11 cellular contexts compared by ENCODE assay signal in the genomic region with DNA sequence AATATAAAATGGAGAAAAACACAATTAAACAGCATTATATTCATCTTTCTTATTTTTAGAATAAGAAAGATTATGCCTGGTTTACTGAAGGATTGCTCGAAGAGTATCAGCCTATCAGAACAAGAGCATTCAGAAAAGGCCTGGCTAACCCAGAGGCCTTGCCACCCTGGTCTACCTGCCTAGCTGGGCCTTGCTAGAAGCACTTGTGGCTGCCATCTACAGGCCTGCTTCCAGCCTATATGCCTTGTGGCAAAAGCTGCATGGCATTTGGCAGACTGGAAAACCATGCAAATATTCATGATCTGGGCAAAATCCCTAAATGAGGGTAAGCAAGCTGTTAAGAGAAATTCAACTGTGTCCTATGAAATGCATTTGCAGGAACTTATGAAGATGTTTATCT. TPM values are rescaled to one million over a fixed set of nuclear protein-coding genes. Genes with fewer than 3 reads are reported as not detected.
DNase-seq lines count a peak whose midpoint lies in the region; ATAC-seq and TF ChIP-seq lines count a peak whose summit lies in the region.
"Had no signal": no experiment of that assay in that cellular context is flagged by ENCODE, and none has a peak within 500 bp of the region (broad histone marks: within the 10 kb centered on the region; RNA-seq: fewer than 3 reads in every experiment).

No MANE protein-coding gene starts in this region.

- intact Hi-C loops in body of pancreas (cut with DNase I) = no loop called here
- intact Hi-C loops in lower lobe of right lung (cut with DNase I) = no loop called here

- peak; percentile 78 for ATAC-seq in body of pancreas
- peak; percentile 66 to 95 for ATAC-seq in lower lobe of right lung
- ATAC-seq in HG02610 (IDR thresholded peaks at IDR 0.05; ENCODE audit: unreplicated experiment) = no peak
- ATAC-seq in HG02840 (IDR thresholded peaks at IDR 0.05; ENCODE audit: low FRiP score, unreplicated experiment) = no peak
- ATAC-seq: A549 had no signal

- no peaks in the 10 kb centered on the region for H3K9me2 ChIP-seq in Karpas-422 (replicated peaks; ENCODE audit: insufficient read depth, low read length)

- H3K27me3 ChIP-seq in Karpas-422 (ENCODE audit: low read length) (no peaks in the 10 kb centered on the region), body of pancreas (no peaks in the 10 kb centered on the region), lower lobe of right lung (ENCODE audit: low read depth) (no peaks in the 10 kb centered on the region)
- H3K27me3 ChIP-seq: Peyer's patch had no signal

- peak in 5 of 7 experiments; percentile 15 to 51 (median 26) for TF ChIP-seq CTCF in body of pancreas (IDR thresholded peaks at IDR 0.05)
- TF ChIP-seq CTCF in lower lobe of right lung (IDR thresholded peaks at IDR 0.05) = peak; percentile 14

- TF ChIP-seq POLR2A in body of pancreas (IDR thresholded peaks at IDR 0.05) = no peak

- H3K36me3 ChIP-seq in Karpas-422 (ENCODE audit: insufficient read depth, low read length) = no peaks in the 10 kb centered on the region
- H3K36me3 ChIP-seq in body of pancreas (replicated peaks in 1 of 2; ENCODE audit: insufficient read depth in 1 of 2, low read depth in 2 of 2) = no peaks in the 10 kb centered on the region
- no peaks in the 10 kb centered on the region for H3K36me3 ChIP-seq in lower lobe of right lung
- H3K36me3 ChIP-seq: Peyer's patch had no signal

- H2AFZ ChIP-seq in Karpas-422 (ENCODE audit: low read length) = peak overlapping the region; percentile 9; the same call in 1 of the 2 replicates

- no peak overlapping the region for H3K4me3 ChIP-seq in Karpas-422 (ENCODE audit: low read length)
- no peak overlapping the region for H3K4me3 ChIP-seq in body of pancreas
- H3K4me3 ChIP-seq in lower lobe of right lung = no peak overlapping the region
- H3K4me3 ChIP-seq: A549, Peyer's patch had no signal

- DNase-seq in DMS153 (lab: John Stamatoyannopoulos, UW) = peak; percentile 37
- no peak for DNase-seq in DMS153 treated with DMSO at 0.1 percent for 48 hours (lab: John Stamatoyannopoulos, UW; ENCODE audit: unreplicated experiment)
- DNase-seq in Karpas-422 = peak; percentile 79
- peak; percentile 12 to 73 (median 42) for DNase-seq in body of pancreas
- DNase-seq in lower lobe of right lung = peak; percentile 49
- no peak for DNase-seq in effector CD4-positive, alpha-beta T cell
- DNase-seq: HCEC 1CT had no signal

- peaks cover 60% of the 10 kb centered on the region for H3K4me1 ChIP-seq in Karpas-422 (ENCODE audit: low read length)
- H3K4me1 ChIP-seq in body of pancreas = peaks cover 14% of the 10 kb centered on the region
- H3K4me1 ChIP-seq in lower lobe of right lung = no peaks in the 10 kb centered on the region
- H3K4me1 ChIP-seq: A549, Peyer's patch had no signal

- no peak overlapping the region for H3K9ac ChIP-seq in Karpas-422 (ENCODE audit: low read length)

- WGBS in body of pancreas, 2 donors = 26 to 54% methylated on average over 1 of the region's 1 CpG

- H4K20me1 ChIP-seq in Karpas-422 (ENCODE audit: insufficient read depth, low read depth, low read length) = no peaks in the 10 kb centered on the region

- no peaks in the 10 kb centered on the region for H3K79me2 ChIP-seq in Karpas-422 (ENCODE audit: low read length)

- peak overlapping the region; percentile 57 for H3K27ac ChIP-seq in Karpas-422 (ENCODE audit: low read length)
- H3K27ac ChIP-seq in body of pancreas = no peak overlapping the region
- no peak overlapping the region for H3K27ac ChIP-seq in lower lobe of right lung
- H3K27ac ChIP-seq: A549, Peyer's patch had no signal

- H3K9me3 ChIP-seq in Karpas-422 (ENCODE audit: low read length) (no peaks in the 10 kb centered on the region), body of pancreas (no peaks in the 10 kb centered on the region), lower lobe of right lung (no peaks in the 10 kb centered on the region)
- H3K9me3 ChIP-seq: A549, Peyer's patch had no signal

- H3K4me2 ChIP-seq in Karpas-422 (ENCODE audit: low read depth, low read length, poor library complexity, severe bottlenecking) = no peak overlapping the region
- H3K4me2 ChIP-seq: A549 had no signal

RNA-seq across cellular contexts. Expression of a gene that starts 9.3 kb away (rescaled TPM):
- 9.7 and 21.1 TPM in 2 replicates for total RNA-seq in Karpas-422 (2014; rRNA removed; shearing (Covaris generic); ENCODE audit: low replicate concordance)
- total RNA-seq in body of pancreas (10 to 100 TPM in 1 of 2 donors, 1 to 10 TPM in 1; 7.9 to 14.3 TPM), lower lobe of right lung (188 TPM)

RNA-seq across cellular contexts. Expression of a gene that starts 29.0 kb away (rescaled TPM):
- total RNA-seq in Karpas-422 (2014; rRNA removed; shearing (Covaris generic); ENCODE audit: low replicate concordance) = 96.9 and 127 TPM in 2 replicates
- 10 to 100 TPM; 20.8 to 45.8 TPM for total RNA-seq in body of pancreas
- total RNA-seq in lower lobe of right lung = 44.0 TPM

Comparison
In these comparisons a context has a peak if more than half of its experiments do, and no peak if none do; other contexts are left out.
1. DNase-seq: peak in DMS153 (single experiment), Karpas-422 (single experiment), body of pancreas (4 of 4) and lower lobe of right lung (single experiment); none in DMS153 treated with DMSO at 0.1 percent for 48 hours (single experiment) and effector CD4-positive, alpha-beta T cell (single experiment).
2. ATAC-seq: peak in body of pancreas (single experiment) and lower lobe of right lung (2 of 2); none in HG02610 (single experiment) and HG02840 (single experiment).